Comparison of ENCODE assay signal across 13 cellular contexts in genomic region chr20:24328901-24329300, GRCh38.
DNase-seq lines count a peak whose midpoint lies in the region; ATAC-seq and TF ChIP-seq lines count a peak whose summit lies in the region.
"Had no signal": no experiment of that assay in that cellular context is flagged by ENCODE, and none has a peak within 500 bp of the region (broad histone marks: within the 10 kb centered on the region; RNA-seq: fewer than 3 reads in every experiment).

No MANE protein-coding gene starts in this region.

- DNase-seq in M059J (ENCODE audit: low read depth) (peak; percentile 48), astrocyte of the hippocampus (ENCODE audit: low read depth, low spot score) (peak; percentile 19), fibroblast of the aortic adventitia (ENCODE audit: low read depth) (peak; percentile 61), G401 (ENCODE audit: low spot score) (no peak), NOMO-1 (lab: John Stamatoyannopoulos, UW; ENCODE audit: unreplicated experiment in 2 of 2) (no peak), NCI-H774 (lab: John Stamatoyannopoulos, UW) (no peak)
- DNase-seq: Caco-2; CD8-positive, alpha-beta memory T cell; DND-41; GF-D8; GM23248; H7 had no signal

- TF ChIP-seq CTCF in fibroblast of the aortic adventitia (IDR thresholded peaks at IDR 0.05; ENCODE audit: insufficient read depth, low read length) = no peak

- no peak for ATAC-seq in GM18867 (IDR thresholded peaks at IDR 0.05; ENCODE audit: unreplicated experiment)

- in situ Hi-C loops in G401 (cut with HindIII; ENCODE audit: low sequenced_read_pairs) = no loop called here

- H3K4me3 ChIP-seq in fibroblast of the aortic adventitia (ENCODE audit: low read depth, low read length) = no peak overlapping the region
- H3K4me3 ChIP-seq: GM23248 had no signal

Comparison
In these comparisons a context has a peak if more than half of its experiments do, and no peak if none do; other contexts are left out.
1. DNase-seq: peak in M059J (single experiment), astrocyte of the hippocampus (single experiment) and fibroblast of the aortic adventitia (single experiment); none in G401 (single experiment), NOMO-1 (0 of 2) and NCI-H774 (single experiment).